ENCODE assay signal across 1 cellular context in the genomic region with DNA sequence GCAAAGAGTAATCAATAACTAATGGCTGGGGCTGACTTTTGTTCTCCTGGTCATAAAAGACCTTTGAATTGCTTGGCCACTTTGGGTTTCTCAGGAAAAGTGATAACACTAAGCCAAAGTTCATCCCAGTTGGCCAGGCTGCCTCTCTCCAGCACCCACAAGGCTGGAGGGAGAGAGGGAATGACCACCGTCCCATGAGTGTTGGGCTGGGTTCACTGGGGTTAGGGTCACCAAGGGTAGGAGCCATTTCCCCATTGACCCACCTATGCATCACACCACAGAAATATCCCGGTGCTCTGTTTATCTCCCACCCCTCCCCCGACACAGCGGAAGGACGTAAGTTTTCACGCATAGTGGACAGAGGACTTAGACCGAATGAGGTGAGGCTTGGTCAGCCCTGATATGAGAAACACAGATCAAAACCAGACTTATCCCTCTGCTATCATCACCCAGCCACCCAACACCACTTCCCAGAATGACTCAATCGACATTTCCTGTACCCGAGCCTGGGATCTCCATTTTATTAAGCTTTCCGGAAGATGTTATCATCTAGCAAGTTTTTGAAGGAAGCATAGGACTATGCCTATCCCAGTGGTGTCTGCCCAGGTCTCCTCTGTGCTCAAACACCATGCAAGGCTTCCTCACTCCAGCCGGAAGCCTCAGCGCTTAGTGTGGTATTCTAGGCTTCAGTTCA.
A peak's percentile ranks its signal among the peaks of the same experiment; 100 is the strongest.
TF ChIP-seq lines count a peak whose summit lies in the region.

No MANE protein-coding gene starts in this region.

TF ChIP-seq in HepG2, 621 proteins besides CTCF, POLR2A, EP300 and RAD21 (continued from another document):
- TF ChIP-seq, protein P1, sequence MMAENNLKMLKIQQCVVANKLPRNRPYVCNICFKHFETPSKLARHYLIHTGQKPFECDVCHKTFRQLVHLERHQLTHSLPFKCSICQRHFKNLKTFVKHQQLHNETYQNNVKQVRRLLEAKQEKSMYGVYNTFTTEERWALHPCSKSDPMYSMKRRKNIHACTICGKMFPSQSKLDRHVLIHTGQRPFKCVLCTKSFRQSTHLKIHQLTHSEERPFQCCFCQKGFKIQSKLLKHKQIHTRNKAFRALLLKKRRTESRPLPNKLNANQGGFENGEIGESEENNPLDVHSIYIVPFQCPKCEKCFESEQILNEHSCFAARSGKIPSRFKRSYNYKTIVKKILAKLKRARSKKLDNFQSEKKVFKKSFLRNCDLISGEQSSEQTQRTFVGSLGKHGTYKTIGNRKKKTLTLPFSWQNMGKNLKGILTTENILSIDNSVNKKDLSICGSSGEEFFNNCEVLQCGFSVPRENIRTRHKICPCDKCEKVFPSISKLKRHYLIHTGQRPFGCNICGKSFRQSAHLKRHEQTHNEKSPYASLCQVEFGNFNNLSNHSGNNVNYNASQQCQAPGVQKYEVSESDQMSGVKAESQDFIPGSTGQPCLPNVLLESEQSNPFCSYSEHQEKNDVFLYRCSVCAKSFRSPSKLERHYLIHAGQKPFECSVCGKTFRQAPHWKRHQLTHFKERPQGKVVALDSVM (CRISPR knock-in tag; IDR thresholded peaks at IDR 0.05), result no peak
- TF ChIP-seq ZNF720 (CRISPR knock-in tag; IDR thresholded peaks at IDR 0.05) (no peak), NCOA2 (CRISPR knock-in tag; IDR thresholded peaks at IDR 0.05) (no peak), SP1 (IDR thresholded peaks at IDR 0.05) (no peak), SP1 (CRISPR knock-in tag; IDR thresholded peaks at IDR 0.05) (no peak), ZNF264 (CRISPR knock-in tag; IDR thresholded peaks at IDR 0.05) (no peak), PPARG (CRISPR knock-in tag; conservative IDR thresholded peaks at IDR 0.05) (0 out of 2 replicates have a peak, but pooled peaks have one; percentile 48), SRSF4 (IDR thresholded peaks at IDR 0.05; ENCODE audit: low read depth, low read length, poor library complexity, severe bottlenecking) (no peak), GLMP (CRISPR knock-in tag; IDR thresholded peaks at IDR 0.05; ENCODE audit: borderline replicate concordance) (no peak), ZNF740 (CRISPR knock-in tag; IDR thresholded peaks at IDR 0.05) (no peak), NFIC (IDR thresholded peaks at IDR 0.05; ENCODE audit: low read length) (no peak), PHF20 (CRISPR knock-in tag; IDR thresholded peaks at IDR 0.05) (no peak), SOX6 (IDR thresholded peaks at IDR 0.05) (no peak), SOX6 (CRISPR knock-in tag; IDR thresholded peaks at IDR 0.05) (peak; percentile 22; the same call in 1 of the 2 replicates), NFYC (CRISPR knock-in tag; IDR thresholded peaks at IDR 0.05) (no peak), PRDM4 (CRISPR knock-in tag; IDR thresholded peaks at IDR 0.05; ENCODE audit: borderline replicate concordance) (no peak), ZSCAN31 (CRISPR knock-in tag; IDR thresholded peaks at IDR 0.05; ENCODE audit: low read depth) (no peak), HNRNPUL1 (IDR thresholded peaks at IDR 0.05; ENCODE audit: low read depth, low read length) (no peak), ZBTB3 (CRISPR knock-in tag; IDR thresholded peaks at IDR 0.05; ENCODE audit: borderline replicate concordance, low read depth) (no peak), ZBTB38 (CRISPR knock-in tag; IDR thresholded peaks at IDR 0.05) (no peak)
- TF ChIP-seq, protein P2, sequence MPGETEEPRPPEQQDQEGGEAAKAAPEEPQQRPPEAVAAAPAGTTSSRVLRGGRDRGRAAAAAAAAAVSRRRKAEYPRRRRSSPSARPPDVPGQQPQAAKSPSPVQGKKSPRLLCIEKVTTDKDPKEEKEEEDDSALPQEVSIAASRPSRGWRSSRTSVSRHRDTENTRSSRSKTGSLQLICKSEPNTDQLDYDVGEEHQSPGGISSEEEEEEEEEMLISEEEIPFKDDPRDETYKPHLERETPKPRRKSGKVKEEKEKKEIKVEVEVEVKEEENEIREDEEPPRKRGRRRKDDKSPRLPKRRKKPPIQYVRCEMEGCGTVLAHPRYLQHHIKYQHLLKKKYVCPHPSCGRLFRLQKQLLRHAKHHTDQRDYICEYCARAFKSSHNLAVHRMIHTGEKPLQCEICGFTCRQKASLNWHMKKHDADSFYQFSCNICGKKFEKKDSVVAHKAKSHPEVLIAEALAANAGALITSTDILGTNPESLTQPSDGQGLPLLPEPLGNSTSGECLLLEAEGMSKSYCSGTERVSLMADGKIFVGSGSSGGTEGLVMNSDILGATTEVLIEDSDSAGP (CRISPR knock-in tag; IDR thresholded peaks at IDR 0.05; ENCODE audit: borderline replicate concordance), result no peak
